In genomic region chr3:64188810-64189560, GRCh38 we compare ENCODE assay signal across 9 cellular contexts. TPM values are rescaled to one million over a fixed set of nuclear protein-coding genes. Genes with fewer than 3 reads are reported as not detected.
DNase-seq lines count a peak whose midpoint lies in the region; TF ChIP-seq lines count a peak whose summit lies in the region.
"Had no signal": no experiment of that assay in that cellular context is flagged by ENCODE, and none has a peak within 500 bp of the region (broad histone marks: within the 10 kb centered on the region; RNA-seq: fewer than 3 reads in every experiment).

No MANE protein-coding gene starts in this region.

- H3K4me3 ChIP-seq in HFF-Myc (replicated peaks; ENCODE audit: low read depth, low read length) (no peak overlapping the region), astrocyte of the cerebellum (ENCODE audit: low read depth, low read length) (no peak overlapping the region), skeletal muscle satellite cell (ENCODE audit: low read length) (peak overlapping the region; percentile 22)

- H3K27me3 ChIP-seq in skeletal muscle satellite cell (ENCODE audit: control insufficient read depth, insufficient read depth, low read length) = no peaks in the 10 kb centered on the region

- in situ Hi-C loops in astrocyte of the cerebellum (cut with HindIII; ENCODE audit: low sequenced_read_pairs) = loop anchor here (10.0 kb wide), 1 partner anchor 154 kb away; no protein-coding TSS in a partner anchor
- in situ Hi-C loops in GM13976 (cut with MboI; ENCODE audit: low sequenced_read_pairs, unreplicated experiment) = no loop called here

- no peak for TF ChIP-seq CTCF in HFF-Myc (IDR thresholded peaks at IDR 0.05; ENCODE audit: low read depth, low read length, missing control alignments)
- no peak for TF ChIP-seq CTCF in astrocyte of the cerebellum (IDR thresholded peaks at IDR 0.05; ENCODE audit: low read depth, low read length, missing control alignments)
- TF ChIP-seq CTCF in GM13976 (IDR thresholded peaks at IDR 0.05; ENCODE audit: borderline replicate concordance, control extremely low read depth, extremely low read depth, insufficient read depth, missing control alignments) = no peak

- peaks cover 73% of the 10 kb centered on the region for H3K4me1 ChIP-seq in skeletal muscle satellite cell (ENCODE audit: control insufficient read depth, insufficient read depth, low read length)

- H3K36me3 ChIP-seq in skeletal muscle satellite cell (ENCODE audit: insufficient read depth, low read length) = no peaks in the 10 kb centered on the region

- peak overlapping the region; percentile 53 for H3K4me2 ChIP-seq in skeletal muscle satellite cell (ENCODE audit: low read length)

- DNase-seq in HFF-Myc (ENCODE audit: extremely low read depth, low read depth) (peak; percentile 81), astrocyte of the cerebellum (ENCODE audit: low read depth) (peak; percentile 68), iPS-NIHi11 (ENCODE audit: low spot score) (peak; percentile 32), GM13976 (ENCODE audit: low spot score) (no peak), SKM-1 (lab: John Stamatoyannopoulos, UW; ENCODE audit: unreplicated experiment) (no peak), NCI-H1694 (lab: John Stamatoyannopoulos, UW) (no peak)
- DNase-seq in NK-92 treated with Interleukin-12 subunit alpha and Interleukin-12 subunit beta, amount 100 ng/mL, for 24 hours (lab: John Stamatoyannopoulos, UW) = no peak
- DNase-seq: NCI-H524 had no signal

- no peaks in the 10 kb centered on the region for H3K9me3 ChIP-seq in skeletal muscle satellite cell (replicated peaks; ENCODE audit: low read length)

- peak overlapping the region; percentile 36 for H3K9ac ChIP-seq in skeletal muscle satellite cell (ENCODE audit: low read depth, low read length)

RNA-seq across cellular contexts. Expression of gene PRICKLE2, which starts 36.3 kb away (rescaled TPM):
- total RNA-seq in skeletal muscle satellite cell (2012; rRNA removed) = 26.0 and 26.4 TPM in 2 replicates

Comparison
In these comparisons a context has a peak if more than half of its experiments do, and no peak if none do; other contexts are left out.
1. DNase-seq: peak in HFF-Myc (single experiment), astrocyte of the cerebellum (single experiment) and iPS-NIHi11 (single experiment); none in GM13976 (single experiment), NK-92 treated with Interleukin-12 subunit alpha and Interleukin-12 subunit beta, amount 100 ng/mL, for 24 hours (single experiment), SKM-1 (single experiment) and NCI-H1694 (single experiment).